11 cellular contexts compared by ENCODE assay signal in the genomic region with DNA sequence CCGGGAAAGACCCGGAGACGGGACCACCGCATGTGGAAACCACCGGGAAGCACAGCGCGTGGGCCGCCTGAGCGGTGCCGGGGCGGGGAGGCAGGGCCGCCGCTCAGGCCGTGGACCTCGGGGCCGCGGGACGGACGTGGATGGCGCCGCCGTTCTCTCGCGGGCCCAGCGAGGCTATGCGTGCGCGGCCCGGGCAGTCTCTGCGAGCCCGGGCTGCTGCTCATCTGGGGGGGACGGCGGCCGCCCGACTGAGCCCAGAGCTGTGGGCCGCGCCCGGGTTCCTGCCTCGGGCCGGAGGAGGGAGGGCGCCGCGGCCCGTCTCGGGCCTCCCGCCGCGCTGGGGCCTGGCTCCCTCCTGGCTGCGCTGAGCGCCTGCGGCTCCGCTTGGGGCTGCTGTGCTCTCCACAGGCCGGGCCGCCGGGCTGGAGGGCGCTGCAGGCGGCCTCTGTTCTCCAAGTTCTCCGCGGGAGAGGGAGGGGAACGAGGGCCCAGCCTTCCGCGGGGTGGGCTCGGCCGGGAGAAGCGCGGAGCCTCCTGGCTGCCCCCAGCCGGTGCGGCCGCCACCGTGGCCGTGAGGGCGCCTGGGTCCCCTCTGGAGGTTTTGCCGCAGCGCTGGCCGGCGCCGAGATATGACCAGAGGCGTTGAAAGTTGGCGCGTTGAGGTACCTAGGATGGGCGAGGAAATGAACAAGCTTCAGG. TPM values are rescaled to one million over a fixed set of nuclear protein-coding genes. Genes with fewer than 3 reads are reported as not detected.
DNase-seq lines count a peak whose midpoint lies in the region; ATAC-seq and TF ChIP-seq lines count a peak whose summit lies in the region.
"Had no signal": no experiment of that assay in that cellular context is flagged by ENCODE, and none has a peak within 500 bp of the region (broad histone marks: within the 10 kb centered on the region; RNA-seq: fewer than 3 reads in every experiment).

No MANE protein-coding gene starts in this region.

- DNase-seq in activated naive CD8-positive, alpha-beta T cell treated with anti-CD3 and anti-CD28 coated beads for 36 hours: no peak
- no peak for DNase-seq in activated naive CD8-positive, alpha-beta T cell treated with anti-CD3 and anti-CD28 coated beads, Interleukin-2, amount 50 U/mL, for 24 hours
- DNase-seq in right atrium auricular region (ENCODE audit: low spot score): no peak
- DNase-seq in naive thymus-derived CD8-positive, alpha-beta T cell: peak in 1 of 10 donors; percentile 43
- no peak for DNase-seq in 8988T
- no peak for DNase-seq in GM13977 (ENCODE audit: low spot score)
- DNase-seq in superior temporal gyrus (ENCODE audit: extremely low spot score): no peak
- DNase-seq: activated CD4-positive, alpha-beta memory T cell treated with anti-CD3 and anti-CD28 coated beads, Interleukin-2, amount 10 ng/mL, durations not matched to agents 7 days and 5 days; GDM1 had no signal

- no peaks in the 10 kb centered on the region for H3K27me3 ChIP-seq in right atrium auricular region

- no peaks in the 10 kb centered on the region for H3K27me3 Mint-ChIP-seq in activated naive CD8-positive, alpha-beta T cell treated with anti-CD3 and anti-CD28 coated beads for 36 hours
- H3K27me3 Mint-ChIP-seq in activated naive CD8-positive, alpha-beta T cell treated with anti-CD3 and anti-CD28 coated beads, Interleukin-2, amount 50 U/mL, for 24 hours: no peaks in the 10 kb centered on the region
- H3K27me3 Mint-ChIP-seq in naive thymus-derived CD8-positive, alpha-beta T cell: no peaks in the 10 kb centered on the region
- H3K27me3 Mint-ChIP-seq: activated CD4-positive, alpha-beta memory T cell treated with anti-CD3 and anti-CD28 coated beads, Interleukin-2, amount 10 ng/mL, durations not matched to agents 7 days and 5 days had no signal

- H3K4me3 ChIP-seq in right atrium auricular region (peak overlapping the region; percentile 26 to 51), urinary bladder (ENCODE audit: low read depth, low read length) (peak overlapping the region; percentile 28)

- no peak overlapping the region for H3K27ac Mint-ChIP-seq in activated naive CD8-positive, alpha-beta T cell treated with anti-CD3 and anti-CD28 coated beads for 36 hours
- H3K27ac Mint-ChIP-seq in activated naive CD8-positive, alpha-beta T cell treated with anti-CD3 and anti-CD28 coated beads, Interleukin-2, amount 50 U/mL, for 24 hours: no peak overlapping the region
- peak overlapping the region in 1 of 10 donors; percentile 78 for H3K27ac Mint-ChIP-seq in naive thymus-derived CD8-positive, alpha-beta T cell
- H3K27ac Mint-ChIP-seq: activated CD4-positive, alpha-beta memory T cell treated with anti-CD3 and anti-CD28 coated beads, Interleukin-2, amount 10 ng/mL, durations not matched to agents 7 days and 5 days had no signal

- H3K4me1 ChIP-seq in right atrium auricular region (peaks cover 0 to 16% of the 10 kb centered on the region in 2 donors), urinary bladder (ENCODE audit: insufficient read depth) (no peaks in the 10 kb centered on the region)

- H3K36me3 Mint-ChIP-seq in activated naive CD8-positive, alpha-beta T cell treated with anti-CD3 and anti-CD28 coated beads for 36 hours: peaks cover 10% of the 10 kb centered on the region
- H3K36me3 Mint-ChIP-seq in activated naive CD8-positive, alpha-beta T cell treated with anti-CD3 and anti-CD28 coated beads, Interleukin-2, amount 50 U/mL, for 24 hours (ENCODE audit: low read depth): peaks cover 12% of the 10 kb centered on the region
- peaks cover 0 to 24% (median 4%) of the 10 kb centered on the region in 3 donors for H3K36me3 Mint-ChIP-seq in naive thymus-derived CD8-positive, alpha-beta T cell

- H3K9me3 Mint-ChIP-seq in activated naive CD8-positive, alpha-beta T cell treated with anti-CD3 and anti-CD28 coated beads for 36 hours: no peaks in the 10 kb centered on the region
- no peaks in the 10 kb centered on the region for H3K9me3 Mint-ChIP-seq in activated naive CD8-positive, alpha-beta T cell treated with anti-CD3 and anti-CD28 coated beads, Interleukin-2, amount 50 U/mL, for 24 hours
- H3K9me3 Mint-ChIP-seq in naive thymus-derived CD8-positive, alpha-beta T cell: no peaks in the 10 kb centered on the region
- H3K9me3 Mint-ChIP-seq: activated CD4-positive, alpha-beta memory T cell treated with anti-CD3 and anti-CD28 coated beads, Interleukin-2, amount 10 ng/mL, durations not matched to agents 7 days and 5 days had no signal

- WGBS in urinary bladder: 12% methylated on average over 81 of the region's 81 CpGs

- H3K36me3 ChIP-seq in right atrium auricular region (peaks cover 29% of the 10 kb centered on the region), urinary bladder (ENCODE audit: insufficient read depth) (no peaks in the 10 kb centered on the region)

- POLR2A ChIA-PET in naive thymus-derived CD8-positive, alpha-beta T cell (lab: Charles Lee): interaction anchor here (0.6 to 1.5 kb wide), 4 partner anchors 17 to 200 kb away, joined by 3 to 6 read pairs (median 3); no protein-coding TSS in a partner anchor

- in situ Hi-C loops in GM13977 (cut with MboI; ENCODE audit: low pct_unique_long_range_greater_than_20kb, low sequenced_read_pairs, unreplicated experiment): no loop called here

- TF ChIP-seq CTCF in right atrium auricular region (IDR thresholded peaks at IDR 0.05) (no peak), GM13977 (IDR thresholded peaks at IDR 0.05; ENCODE audit: extremely low read depth, insufficient read depth, missing control alignments) (no peak)

- no peak for ATAC-seq in activated naive CD8-positive, alpha-beta T cell treated with anti-CD3 and anti-CD28 coated beads, Interleukin-2, amount 50 U/mL, for 24 hours
- no peak for ATAC-seq in naive thymus-derived CD8-positive, alpha-beta T cell
- ATAC-seq: Panc1 had no signal

- H3K4me3 Mint-ChIP-seq in activated naive CD8-positive, alpha-beta T cell treated with anti-CD3 and anti-CD28 coated beads for 36 hours: peak overlapping the region; percentile 3
- no peak overlapping the region for H3K4me3 Mint-ChIP-seq in activated naive CD8-positive, alpha-beta T cell treated with anti-CD3 and anti-CD28 coated beads, Interleukin-2, amount 50 U/mL, for 24 hours
- H3K4me3 Mint-ChIP-seq in naive thymus-derived CD8-positive, alpha-beta T cell: peak overlapping the region in 6 of 10 donors; percentile 14 to 63 (median 38)
- H3K4me3 Mint-ChIP-seq: activated CD4-positive, alpha-beta memory T cell treated with anti-CD3 and anti-CD28 coated beads, Interleukin-2, amount 10 ng/mL, durations not matched to agents 7 days and 5 days had no signal

- peaks cover 6% of the 10 kb centered on the region for H3K4me1 Mint-ChIP-seq in activated naive CD8-positive, alpha-beta T cell treated with anti-CD3 and anti-CD28 coated beads for 36 hours
- peaks cover 5% of the 10 kb centered on the region for H3K4me1 Mint-ChIP-seq in activated naive CD8-positive, alpha-beta T cell treated with anti-CD3 and anti-CD28 coated beads, Interleukin-2, amount 50 U/mL, for 24 hours
- H3K4me1 Mint-ChIP-seq in naive thymus-derived CD8-positive, alpha-beta T cell: peaks cover 7 to 20% (median 11%) of the 10 kb centered on the region in 4 donors

- peak overlapping the region in 1 of 2 donors; percentile 20 for H3K27ac ChIP-seq in right atrium auricular region
- no peak overlapping the region for H3K27ac ChIP-seq in urinary bladder (ENCODE audit: low read depth)

- H3K9me3 ChIP-seq in right atrium auricular region: no peaks in the 10 kb centered on the region

RNA-seq across cellular contexts. Expression of a gene that starts 13.7 kb away (rescaled TPM):
- 10 to 100 TPM; 87.0 to 88.3 TPM for total RNA-seq in activated naive CD8-positive, alpha-beta T cell treated with anti-CD3 and anti-CD28 coated beads for 36 hours
- 10 to 100 TPM; 48.4 to 61.7 TPM for total RNA-seq in right atrium auricular region
- total RNA-seq in naive thymus-derived CD8-positive, alpha-beta T cell: 10 to 100 TPM; 72.3 to 74.5 TPM
- 10 to 100 TPM; 11.6 to 17.2 (median 11.9) TPM for polyA plus RNA-seq in naive thymus-derived CD8-positive, alpha-beta T cell
- total RNA-seq in urinary bladder: 29.1 TPM
- polyA plus RNA-seq in urinary bladder: 60.0 TPM

RNA-seq across cellular contexts. Expression of a gene that starts 20.8 kb away (rescaled TPM):
- 1 to 10 TPM; 2.8 to 3.1 TPM for total RNA-seq in activated naive CD8-positive, alpha-beta T cell treated with anti-CD3 and anti-CD28 coated beads for 36 hours
- total RNA-seq in right atrium auricular region (1 to 10 TPM; 2.7 to 3.0 TPM), urinary bladder (0.69 TPM)
- 1 to 10 TPM; 1.3 TPM for total RNA-seq in naive thymus-derived CD8-positive, alpha-beta T cell
- polyA plus RNA-seq in naive thymus-derived CD8-positive, alpha-beta T cell: under 1 TPM in 2 of 3 donors, not detected in 1; 0.05 to 0.10 TPM
- 6.9 TPM for polyA plus RNA-seq in urinary bladder

RNA-seq across cellular contexts. Expression of a gene that starts 25.3 kb away (rescaled TPM):
- total RNA-seq in activated naive CD8-positive, alpha-beta T cell treated with anti-CD3 and anti-CD28 coated beads for 36 hours: under 1 TPM in 1 of 2 experiments, not detected in 1; 0.43 TPM
- total RNA-seq in right atrium auricular region (1 to 10 TPM; 2.3 to 2.5 TPM), urinary bladder (1.5 TPM)
- 1 to 10 TPM; 1.4 to 2.3 TPM for total RNA-seq in naive thymus-derived CD8-positive, alpha-beta T cell
- under 1 TPM in 1 of 3 donors, not detected in 2; 0.18 TPM for polyA plus RNA-seq in naive thymus-derived CD8-positive, alpha-beta T cell
- 0.85 TPM for polyA plus RNA-seq in urinary bladder

RNA-seq across cellular contexts. Expression of a gene that starts 27.7 kb away (rescaled TPM):
- total RNA-seq in activated naive CD8-positive, alpha-beta T cell treated with anti-CD3 and anti-CD28 coated beads for 36 hours: 10 to 100 TPM; 93.0 to 97.8 TPM
- total RNA-seq in right atrium auricular region: 100 to 1,000 TPM; 140 to 154 TPM
- total RNA-seq in naive thymus-derived CD8-positive, alpha-beta T cell: 10 to 100 TPM; 25.2 to 29.6 TPM
- polyA plus RNA-seq in naive thymus-derived CD8-positive, alpha-beta T cell: 10 to 100 TPM; 82.6 to 98.1 (median 83.1) TPM
- total RNA-seq in urinary bladder: 43.9 TPM
- polyA plus RNA-seq in urinary bladder: 105 TPM

RNA-seq across cellular contexts. Expression of a gene that starts 30.3 kb away (rescaled TPM):
- total RNA-seq in activated naive CD8-positive, alpha-beta T cell treated with anti-CD3 and anti-CD28 coated beads for 36 hours: 10 to 100 TPM; 49.3 to 49.6 TPM
- 100 to 1,000 TPM; 123 to 148 TPM for total RNA-seq in right atrium auricular region
- 10 to 100 TPM; 49.7 to 51.6 TPM for total RNA-seq in naive thymus-derived CD8-positive, alpha-beta T cell
- polyA plus RNA-seq in naive thymus-derived CD8-positive, alpha-beta T cell: 10 to 100 TPM; 34.2 to 40.5 (median 37.3) TPM
- 29.4 TPM for total RNA-seq in urinary bladder
- polyA plus RNA-seq in urinary bladder: 83.2 TPM
